In genomic region chr2:213407027-213407426, GRCh38 we compare ENCODE assay signal across 5 cellular contexts.
DNase-seq lines count a peak whose midpoint lies in the region; FAIRE-seq and TF ChIP-seq lines count a peak whose summit lies in the region.
"Not testable (repeated sequence)": the region's sequence is repeated elsewhere in the genome, so short reads cannot be mapped to it uniquely, and the experiment has no call there.

No MANE protein-coding gene starts in this region.

- WGBS in H1 (ENCODE audit: extremely low coverage in 1 of 2, insufficient coverage in 1 of 2, insufficient read length in 1 of 2, insufficient replicate concordance in 2 of 2, low coverage in 1 of 2, low lambda C conversion rate in 2 of 2, missing lambda C conversion rate in 1 of 2), 2 experiments = 92% methylated on average over 9 of the region's 9 CpGs; no CpG with 5 or more reads in 1 of the 2 experiments

- H3K9ac ChIP-seq in H1 (replicated peaks in 1 of 4; ENCODE audit: extremely low read depth in 1 of 4, low read depth in 3 of 4, low read length in 3 of 4) = not testable (repeated sequence)

- TF ChIP-seq POLR2A in H1 (IDR thresholded peaks at IDR 0.05; ENCODE audit: control extremely low read depth in 1 of 2, low read depth in 2 of 2, low read length in 2 of 2) = not testable (repeated sequence)

- not testable (repeated sequence) for H4K5ac ChIP-seq in H1 (ENCODE audit: insufficient read length, low read depth, low read length)

- H4K20me1 ChIP-seq in H1 (replicated peaks in 1 of 2; ENCODE audit: control insufficient read depth in 1 of 2, insufficient read depth in 2 of 2, low read length in 2 of 2) = not testable (repeated sequence)

- not testable (repeated sequence) for DNase-seq in Caco-2; H1 (ENCODE audit: low read depth in 1 of 2, low spot score in 2 of 2); neural crest cell (ENCODE audit: low read depth, low spot score); urothelium cell line (ENCODE audit: low spot score)
- peak; percentile 53 for DNase-seq in islet precursor cell

- H4K8ac ChIP-seq in H1 (ENCODE audit: extremely low read depth, insufficient read depth, low read length) = not testable (repeated sequence)

- FAIRE-seq in H1 (lab: Jason Lieb, UNC) = not testable (repeated sequence)
- FAIRE-seq in urothelium cell line (lab: Jason Lieb, UNC) = peak; percentile 52

- not testable (repeated sequence) for H3K4me3 Mint-ChIP-seq in Caco-2 (ENCODE audit: unreplicated experiment); neural crest cell

- H3K23me2 ChIP-seq in H1 (ENCODE audit: low read depth, low read length) = not testable (repeated sequence)

- H3K4me3 ChIP-seq in Caco-2 (ENCODE audit: low read depth, low read length); H1 (ENCODE audit: extremely low read depth in 1 of 4, insufficient read depth in 2 of 4, low read depth in 3 of 4, low read length in 4 of 4): not testable (repeated sequence)

- H2BK120ac ChIP-seq in H1 (replicated peaks; ENCODE audit: low read depth, low read length) = not testable (repeated sequence)

- not testable (repeated sequence) for H3K18ac ChIP-seq in H1 (ENCODE audit: extremely low read depth, low read length)

- H3K4me1 Mint-ChIP-seq in Caco-2 (ENCODE audit: low read depth, unreplicated experiment) = peaks cover 25% of the 10 kb centered on the region
- H3K4me1 Mint-ChIP-seq in neural crest cell = not testable (repeated sequence)

- not testable (repeated sequence) for H2BK12ac ChIP-seq in H1 (ENCODE audit: low read depth, low read length)

- not testable (repeated sequence) for H2BK20ac ChIP-seq in H1 (ENCODE audit: low read length)

- CTCF ChIA-PET in Caco-2 (lab: Charles Lee); H1 (lab: Charles Lee; ENCODE audit: partially characterized antibody): not testable (repeated sequence)

- H3K4me2 ChIP-seq in H1 (ENCODE audit: insufficient read depth in 1 of 2, low read depth in 2 of 2, low read length in 2 of 2) = not testable (repeated sequence)

- H2BK15ac ChIP-seq in H1 (ENCODE audit: low read length) = not testable (repeated sequence)

- H3K27ac ChIP-seq in H1 (ENCODE audit: low read depth, low read length) = not testable (repeated sequence)

- intact Hi-C loops in Caco-2 (cut with micrococcal nuclease; ENCODE audit: unreplicated experiment) = not testable (repeated sequence)

- H2BK5ac ChIP-seq in H1 (ENCODE audit: low read depth, low read length) = not testable (repeated sequence)

- H3K23ac ChIP-seq in H1 (ENCODE audit: insufficient read length) = not testable (repeated sequence)

- not testable (repeated sequence) for H3K9me3 ChIP-seq in Caco-2; H1 (ENCODE audit: insufficient read depth in 2 of 2, low read depth in 1 of 2, low read length in 1 of 2)

- peak overlapping the region; percentile 89 for H3K27ac Mint-ChIP-seq in Caco-2 (ENCODE audit: unreplicated experiment)
- peak overlapping the region; percentile 35 for H3K27ac Mint-ChIP-seq in neural crest cell (ENCODE audit: unreplicated experiment)

- not testable (repeated sequence) for H3K79me1 ChIP-seq in H1 (ENCODE audit: low read depth, low read length)

- TF ChIP-seq EP300 in H1 (IDR thresholded peaks at IDR 0.05; ENCODE audit: borderline replicate concordance in 1 of 2, low read depth in 2 of 2, low read length in 2 of 2) = not testable (repeated sequence)

- H3K56ac ChIP-seq in H1 (replicated peaks; ENCODE audit: insufficient read length, low read depth, low read length) = not testable (repeated sequence)

- H3K9me3 Mint-ChIP-seq in Caco-2 (ENCODE audit: unreplicated experiment) = peaks cover 38% of the 10 kb centered on the region
- H3K9me3 Mint-ChIP-seq in neural crest cell = not testable (repeated sequence)

- not testable (repeated sequence) for BruUV-seq in Caco-2 (replicated peaks; lab: Mats Ljungman, UMichigan)

- not testable (repeated sequence) for H3K27me3 ChIP-seq in Caco-2 (replicated peaks; ENCODE audit: control insufficient read depth, insufficient read depth, low read length); H1 (replicated peaks in 1 of 4; ENCODE audit: control insufficient read depth in 3 of 4, extremely low read depth in 1 of 4, insufficient read depth in 3 of 4, low read length in 3 of 4)

- not testable (repeated sequence) for H3K36me3 ChIP-seq in Caco-2 (ENCODE audit: control insufficient read depth, insufficient read depth, low read length); H1 (ENCODE audit: control insufficient read depth in 2 of 4, insufficient read depth in 4 of 4, low read length in 3 of 4)

- 0 out of 2 replicates have a peak overlapping the region, but pooled peaks have one; percentile 24 for H2AK5ac ChIP-seq in H1 (ENCODE audit: low read depth, low read length)

- not testable (repeated sequence) for H3K4me1 ChIP-seq in Caco-2; H1 (replicated peaks in 1 of 4; ENCODE audit: control insufficient read depth in 3 of 4, insufficient read depth in 4 of 4, low read length in 3 of 4)

- not testable (repeated sequence) for H3K14ac ChIP-seq in H1 (ENCODE audit: insufficient read length)

- not testable (repeated sequence) for TF ChIP-seq CTCF in Caco-2 (IDR thresholded peaks at IDR 0.05; ENCODE audit: insufficient read depth in 1 of 2, low read depth in 1 of 2, low read length in 1 of 2, severe bottlenecking in 1 of 2, unreplicated experiment in 1 of 2); H1 (IDR thresholded peaks at IDR 0.05; ENCODE audit: control extremely low read depth in 1 of 3, insufficient read depth in 1 of 3, low read depth in 1 of 3, low read length in 3 of 3); neural crest cell (conservative IDR thresholded peaks at IDR 0.05)

- H3K79me2 ChIP-seq in H1 (ENCODE audit: control insufficient read depth in 1 of 2, insufficient read depth in 2 of 2, low read length in 2 of 2) = not testable (repeated sequence)

- not testable (repeated sequence) for TF ChIP-seq RAD21 in H1 (IDR thresholded peaks at IDR 0.05 in 1 of 2, conservative IDR thresholded peaks at IDR 0.05 in 1 of 2; ENCODE audit: low read depth in 2 of 2, low read length in 2 of 2)

- not testable (repeated sequence) for H3K36me3 Mint-ChIP-seq in Caco-2 (ENCODE audit: insufficient read depth, unreplicated experiment); neural crest cell (ENCODE audit: low read depth)

- not testable (repeated sequence) for H4K91ac ChIP-seq in H1 (replicated peaks; ENCODE audit: insufficient read length, low read length)

- H3K4ac ChIP-seq in H1 (replicated peaks; ENCODE audit: insufficient read length, low read depth, low read length) = not testable (repeated sequence)

- not testable (repeated sequence) for H3K27me3 Mint-ChIP-seq in Caco-2 (ENCODE audit: insufficient read depth, unreplicated experiment); neural crest cell (ENCODE audit: low read depth)

- POLR2A ChIA-PET in Caco-2 (lab: Charles Lee); H1 (lab: Charles Lee; ENCODE audit: partially characterized antibody): not testable (repeated sequence)

- H2AFZ ChIP-seq in H1 (ENCODE audit: low read length) = not testable (repeated sequence)
